In the genomic region with DNA sequence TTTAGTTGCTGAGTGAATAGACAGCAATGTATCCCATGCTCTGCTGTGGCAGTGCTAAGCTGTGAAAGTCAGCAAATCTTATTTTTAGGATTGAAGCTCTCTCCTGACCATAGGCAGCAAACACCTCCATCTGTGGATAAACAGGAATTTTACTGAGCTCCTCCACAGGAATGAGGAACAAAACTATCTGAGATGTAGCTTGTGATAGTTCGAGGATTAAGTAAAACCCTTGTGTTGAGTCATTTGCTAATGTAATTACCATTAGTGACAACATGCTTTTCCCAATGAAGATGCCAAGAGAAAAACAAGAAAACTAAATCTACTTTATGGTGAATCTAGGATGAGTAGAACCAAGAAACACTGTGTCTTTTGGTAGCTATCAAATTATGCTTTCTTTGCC, we compare ENCODE assay signal across 27 cellular contexts.
DNase-seq lines count a peak whose midpoint lies in the region; ATAC-seq and TF ChIP-seq lines count a peak whose summit lies in the region.
"Had no signal": no experiment of that assay in that cellular context is flagged by ENCODE, and none has a peak within 500 bp of the region (broad histone marks: within the 10 kb centered on the region; RNA-seq: fewer than 3 reads in every experiment).

No MANE protein-coding gene starts in this region.

- intact Hi-C loops in left lung (cut with DNase I) (no loop called here), cardiac septum (cut with DNase I) (no loop called here)

- TF ChIP-seq CTCF in epithelial cell of esophagus (IDR thresholded peaks at IDR 0.05; ENCODE audit: insufficient read depth, low read depth, low read length, missing control alignments) (no peak), parathyroid adenoma (IDR thresholded peaks at IDR 0.05) (no peak), left lung (IDR thresholded peaks at IDR 0.05) (no peak)

- no peak for ATAC-seq in left lung
- ATAC-seq in HG03442 (IDR thresholded peaks at IDR 0.05; ENCODE audit: unreplicated experiment): no peak
- ATAC-seq: activated CD8-positive, alpha-beta memory T cell treated with anti-CD3 and anti-CD28 coated beads, Interleukin-2, amount 10 ng/mL, durations not matched to agents 7 days and 5 days; natural killer cell; Panc1; WTC11 had no signal

- peak; percentile 73 for DNase-seq in EH (ENCODE audit: low read depth)
- peak; percentile 30 for DNase-seq in MV-4-11 (lab: John Stamatoyannopoulos, UW)
- peak; percentile 58 for DNase-seq in epithelial cell of esophagus (ENCODE audit: low read depth)
- no peak for DNase-seq in left lung
- no peak for DNase-seq in cardiac septum (ENCODE audit: low spot score)
- no peak for DNase-seq in NCI-H187 (lab: John Stamatoyannopoulos, UW)
- DNase-seq: activated CD4-positive, alpha-beta T cell treated with anti-CD3 and anti-CD28 coated beads, Interleukin-2, amount 50 U/mL, for 1 hour; activated CD8-positive, alpha-beta memory T cell treated with anti-CD3 and anti-CD28 coated beads, Interleukin-2, amount 10 ng/mL, durations not matched to agents 7 days and 5 days; activated naive CD4-positive, alpha-beta T cell treated with anti-CD3 and anti-CD28 coated beads for 36 hours; amygdala; caudate nucleus; DMS53; GDM1; glutamatergic neuron; natural killer cell; NCI-H1694 treated with DMSO at 0.1 percent for 48 hours; NCI-H2171 treated with DMSO at 0.1 percent for 48 hours; SHP77; spleen; T1000 had no signal

- H3K4me3 ChIP-seq in epithelial cell of esophagus (ENCODE audit: low read length): no peak overlapping the region
- no peak overlapping the region for H3K4me3 ChIP-seq in parathyroid adenoma (ENCODE audit: low read depth, low read length)
- no peak overlapping the region for H3K4me3 ChIP-seq in left lung
- H3K4me3 ChIP-seq: BLaER1 treated with 17β-estradiol and CSF1 and Interleukin-3, amounts not matched to agents 10 nM and 100 nM; right atrium auricular region; spleen; tibial nerve had no signal

- H3K9ac ChIP-seq in parathyroid adenoma: no peak overlapping the region
- H3K9ac ChIP-seq: BLaER1 treated with 17β-estradiol and CSF1 and Interleukin-3, amounts not matched to agents 10 nM and 100 nM had no signal

- H3K36me3 ChIP-seq in parathyroid adenoma (ENCODE audit: control insufficient read depth, insufficient read depth, low read length): no peaks in the 10 kb centered on the region
- H3K36me3 ChIP-seq in left lung: no peaks in the 10 kb centered on the region
- H3K36me3 ChIP-seq: BLaER1 treated with 17β-estradiol and CSF1 and Interleukin-3, amounts not matched to agents 10 nM and 100 nM; right atrium auricular region; spleen had no signal

- no peak overlapping the region for H3K4me2 ChIP-seq in parathyroid adenoma (ENCODE audit: low read length)
- H3K4me2 ChIP-seq: BLaER1 treated with 17β-estradiol and CSF1 and Interleukin-3, amounts not matched to agents 10 nM and 100 nM had no signal

- no peaks in the 10 kb centered on the region for H3K9me3 ChIP-seq in parathyroid adenoma (ENCODE audit: control insufficient read depth, low read length)
- H3K9me3 ChIP-seq in left lung: no peaks in the 10 kb centered on the region
- H3K9me3 ChIP-seq: BLaER1 treated with 17β-estradiol and CSF1 and Interleukin-3, amounts not matched to agents 10 nM and 100 nM; right atrium auricular region; spleen; tibial nerve had no signal

- H3K4me1 ChIP-seq in parathyroid adenoma (peaks cover 12% of the 10 kb centered on the region), left lung (no peaks in the 10 kb centered on the region)

- no peaks in the 10 kb centered on the region for H3K79me2 ChIP-seq in parathyroid adenoma

- H2AFZ ChIP-seq in parathyroid adenoma: peak overlapping the region; percentile 39

- H3K27ac ChIP-seq in parathyroid adenoma (no peak overlapping the region), left lung (no peak overlapping the region)
- H3K27ac ChIP-seq: BLaER1 treated with 17β-estradiol and CSF1 and Interleukin-3, amounts not matched to agents 10 nM and 100 nM; right atrium auricular region; spleen; tibial nerve had no signal

- no peaks in the 10 kb centered on the region for H3K27me3 ChIP-seq in parathyroid adenoma (ENCODE audit: control insufficient read depth, insufficient read depth, low read length)
- no peaks in the 10 kb centered on the region for H3K27me3 ChIP-seq in left lung
- H3K27me3 ChIP-seq: BLaER1 treated with 17β-estradiol and CSF1 and Interleukin-3, amounts not matched to agents 10 nM and 100 nM; right atrium auricular region; spleen; tibial nerve had no signal

Comparison
In these comparisons a context has a peak if more than half of its experiments do, and no peak if none do; other contexts are left out.
1. DNase-seq: peak in EH (single experiment), MV-4-11 (single experiment) and epithelial cell of esophagus (single experiment); none in left lung (0 of 2), cardiac septum (single experiment) and NCI-H187 (0 of 2).